ENCODE assay signal across 12 cellular contexts in the genomic region with DNA sequence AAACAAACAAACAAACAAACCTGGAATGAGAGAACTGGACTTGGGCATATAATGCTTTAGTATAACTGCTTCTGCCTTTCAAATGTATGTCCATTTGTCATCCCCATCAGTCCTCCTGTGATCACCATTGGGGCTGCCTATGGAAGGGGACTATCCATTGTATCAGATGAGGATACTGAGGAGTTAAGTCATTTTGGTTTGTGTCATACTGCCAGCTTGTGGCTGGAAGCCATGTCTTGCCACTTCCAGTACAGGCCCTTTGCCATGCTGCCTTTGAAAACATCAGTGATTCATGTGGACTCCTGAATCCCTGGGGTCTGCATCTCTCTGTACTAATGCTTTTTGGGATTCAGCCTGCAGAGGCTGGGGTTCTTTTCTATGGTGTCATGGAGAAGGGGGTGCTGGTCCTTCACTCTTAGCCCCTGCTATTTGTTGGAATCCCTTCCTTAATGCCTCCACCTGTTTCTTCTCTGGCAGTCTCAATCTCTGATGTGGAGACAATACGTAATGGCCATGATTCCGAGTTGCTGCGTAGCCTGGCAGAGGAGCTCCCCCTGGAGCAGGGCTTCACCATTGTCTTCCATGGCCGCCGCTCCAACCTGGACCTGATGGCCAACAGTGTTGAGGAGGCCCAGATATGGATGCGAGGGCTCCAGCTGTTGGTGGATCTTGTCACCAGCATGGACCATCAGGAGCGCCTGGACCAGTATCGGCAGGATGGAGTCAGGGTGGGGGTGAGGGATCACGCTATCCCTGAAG. TPM values are rescaled to one million over a fixed set of nuclear protein-coding genes. Genes with fewer than 3 reads are reported as not detected.
DNase-seq lines count a peak whose midpoint lies in the region; ATAC-seq and TF ChIP-seq lines count a peak whose summit lies in the region.
"Had no signal": no experiment of that assay in that cellular context is flagged by ENCODE, and none has a peak within 500 bp of the region (broad histone marks: within the 10 kb centered on the region; RNA-seq: fewer than 3 reads in every experiment).

No MANE protein-coding gene starts in this region.

- H3K36me3 Mint-ChIP-seq in mesothelial cell of epicardium = no peaks in the 10 kb centered on the region

- ATAC-seq in Panc1 = peak; percentile 85
- ATAC-seq in foreskin keratinocyte = no peak

- no peaks in the 10 kb centered on the region for H3K9me3 Mint-ChIP-seq in mesothelial cell of epicardium
- H3K9me3 Mint-ChIP-seq: activated T-cell treated with anti-CD3 and anti-CD28 coated beads, Interleukin-2, amount 50 U/mL, for 24 hours had no signal

- intact Hi-C loops in Panc1 (cut with micrococcal nuclease; ENCODE audit: unreplicated experiment) = no loop called here

- H3K9me3 ChIP-seq in Panc1 (ENCODE audit: control insufficient read depth, insufficient read depth, low read depth, low read length) (no peaks in the 10 kb centered on the region), Peyer's patch (no peaks in the 10 kb centered on the region)
- H3K9me3 ChIP-seq: BLaER1 treated with 17β-estradiol and CSF1 and Interleukin-3, amounts not matched to agents 10 nM and 100 nM had no signal

- TF ChIP-seq CTCF in GM13977 (IDR thresholded peaks at IDR 0.05; ENCODE audit: extremely low read depth, insufficient read depth, missing control alignments) = peak; percentile 15
- TF ChIP-seq CTCF in Panc1 (IDR thresholded peaks at IDR 0.05) = peak; percentile 65; the same call in 1 of the 2 replicates
- peak; percentile 49 for TF ChIP-seq CTCF in foreskin keratinocyte (conservative IDR thresholded peaks at IDR 0.05)
- no peak for TF ChIP-seq CTCF in Peyer's patch (IDR thresholded peaks at IDR 0.05)
- TF ChIP-seq CTCF in mesothelial cell of epicardium (IDR thresholded peaks at IDR 0.05; ENCODE audit: unreplicated experiment) = no peak

- H3K4me3 Mint-ChIP-seq in mesothelial cell of epicardium = no peak overlapping the region
- H3K4me3 Mint-ChIP-seq: activated T-cell treated with anti-CD3 and anti-CD28 coated beads, Interleukin-2, amount 50 U/mL, for 24 hours had no signal

- H3K4me1 Mint-ChIP-seq in mesothelial cell of epicardium = peaks cover 7% of the 10 kb centered on the region

- BruUV-seq in Panc1 (replicated peaks; lab: Mats Ljungman, UMichigan) = no TSS peak

- H3K4me3 ChIP-seq in Panc1 (ENCODE audit: low read depth in 2 of 2, low read length in 2 of 2) (no peak overlapping the region), Peyer's patch (no peak overlapping the region)
- H3K4me3 ChIP-seq: BLaER1 treated with 17β-estradiol and CSF1 and Interleukin-3, amounts not matched to agents 10 nM and 100 nM had no signal

- no peaks in the 10 kb centered on the region for H3K36me3 ChIP-seq in Panc1 (ENCODE audit: control insufficient read depth, insufficient read depth, low read length)
- no peaks in the 10 kb centered on the region for H3K36me3 ChIP-seq in Peyer's patch
- H3K36me3 ChIP-seq: BLaER1 treated with 17β-estradiol and CSF1 and Interleukin-3, amounts not matched to agents 10 nM and 100 nM had no signal

- H3K27ac ChIP-seq in Panc1 (ENCODE audit: low read length) = no peak overlapping the region
- no peak overlapping the region for H3K27ac ChIP-seq in foreskin keratinocyte
- no peak overlapping the region for H3K27ac ChIP-seq in Peyer's patch
- H3K27ac ChIP-seq: BLaER1 treated with 17β-estradiol and CSF1 and Interleukin-3, amounts not matched to agents 10 nM and 100 nM had no signal

- H3K27me3 ChIP-seq in Panc1 (ENCODE audit: control insufficient read depth, insufficient read depth, low read length) = no peaks in the 10 kb centered on the region
- no peaks in the 10 kb centered on the region for H3K27me3 ChIP-seq in foreskin keratinocyte
- no peaks in the 10 kb centered on the region for H3K27me3 ChIP-seq in Peyer's patch
- H3K27me3 ChIP-seq: BLaER1 treated with 17β-estradiol and CSF1 and Interleukin-3, amounts not matched to agents 10 nM and 100 nM had no signal

- H3K4me1 ChIP-seq in Panc1 (ENCODE audit: control insufficient read depth, insufficient read depth, low read length) = no peaks in the 10 kb centered on the region
- peaks cover 6% of the 10 kb centered on the region for H3K4me1 ChIP-seq in foreskin keratinocyte
- H3K4me1 ChIP-seq in Peyer's patch = no peaks in the 10 kb centered on the region

- in situ Hi-C loops in GM13977 (cut with MboI; ENCODE audit: low pct_unique_long_range_greater_than_20kb, low sequenced_read_pairs, unreplicated experiment) (no loop called here), Panc1 (cut with HindIII; ENCODE audit: low pct_unique_long_range_greater_than_20kb, low sequenced_read_pairs) (no loop called here)

- POLR2A ChIA-PET in Panc1 (lab: Charles Lee) = no interaction called here

- CTCF ChIA-PET in Panc1 (lab: Charles Lee) = no interaction called here

- DNase-seq in D341Med (ENCODE audit: low spot score) = peak; percentile 49
- DNase-seq in GM13977 (ENCODE audit: low spot score) = no peak
- no peak for DNase-seq in Panc1 (ENCODE audit: low read depth, low spot score)
- DNase-seq in foreskin keratinocyte = no peak
- DNase-seq in Peyer's patch = no peak
- DNase-seq in activated CD4-positive, CD25-positive, alpha-beta regulatory T cell (lab: John Stamatoyannopoulos, UW) = no peak
- DNase-seq in activated CD8-positive, alpha-beta memory T cell treated with anti-CD3 and anti-CD28 coated beads for 24 hours = no peak
- DNase-seq in mesothelial cell of epicardium (ENCODE audit: low spot score in 2 of 2, unreplicated experiment in 2 of 2) = no peak
- DNase-seq: activated CD4-positive, CD25-positive, alpha-beta regulatory T cell treated with anti-CD3 and anti-CD28 coated beads, Interleukin-2, amount 50 U/mL, for 72 hours; activated T-cell treated with anti-CD3 and anti-CD28 coated beads, Interleukin-2, amount 50 U/mL, for 24 hours; kidney had no signal

- TF ChIP-seq POLR2A in Peyer's patch (IDR thresholded peaks at IDR 0.05) = no peak

- no peak overlapping the region for H3K27ac Mint-ChIP-seq in mesothelial cell of epicardium
- H3K27ac Mint-ChIP-seq: activated T-cell treated with anti-CD3 and anti-CD28 coated beads, Interleukin-2, amount 50 U/mL, for 24 hours had no signal

- H3K27me3 Mint-ChIP-seq in mesothelial cell of epicardium (ENCODE audit: low read depth) = no peaks in the 10 kb centered on the region
- H3K27me3 Mint-ChIP-seq: activated T-cell treated with anti-CD3 and anti-CD28 coated beads, Interleukin-2, amount 50 U/mL, for 24 hours had no signal

RNA-seq across cellular contexts. Expression of gene PLCD4, which starts 10.6 kb away (rescaled TPM):
- total RNA-seq in Panc1 (2021; ENCODE audit: unreplicated experiment) (12.9 TPM), foreskin keratinocyte (4.0 and 4.1 TPM in 2 replicates), Peyer's patch (1 to 10 TPM in 3 of 4 donors, not detected in 1; 1.5 to 9.9 (median 3.6) TPM), mesothelial cell of epicardium (1.0 to 1.5 TPM (median 1.3 TPM) in 3 replicates)
- polyA plus RNA-seq in Panc1 (2012; ENCODE audit: insufficient read length) = 11.8 TPM
- 3.9 and 4.5 TPM in 2 replicates for polyA plus RNA-seq in foreskin keratinocyte

RNA-seq across cellular contexts. Expression of gene ZNF142, which starts 41.1 kb away (rescaled TPM):
- total RNA-seq in Panc1 (2021; ENCODE audit: unreplicated experiment) = 31.3 TPM
- polyA plus RNA-seq in Panc1 (2012; ENCODE audit: insufficient read length) = 16.4 TPM
- 23.0 and 23.1 TPM in 2 replicates for total RNA-seq in foreskin keratinocyte
- polyA plus RNA-seq in foreskin keratinocyte = 4.4 and 5.8 TPM in 2 replicates
- 10 to 100 TPM; 18.2 to 42.7 (median 26.6) TPM for total RNA-seq in Peyer's patch
- 31.4 to 34.1 TPM (median 32.9 TPM) in 3 replicates for total RNA-seq in mesothelial cell of epicardium

RNA-seq across cellular contexts. Expression of gene BCS1L, which starts 41.2 kb away (rescaled TPM):
- total RNA-seq in Panc1 (2021; ENCODE audit: unreplicated experiment) (42.0 TPM), foreskin keratinocyte (62.3 and 66.2 TPM in 2 replicates), Peyer's patch (100 to 1,000 TPM in 1 of 4 donors, 10 to 100 TPM in 3; 22.2 to 155 (median 39.9) TPM), mesothelial cell of epicardium (36.0 to 39.4 TPM (median 37.8 TPM) in 3 replicates)
- polyA plus RNA-seq in Panc1 (2012; ENCODE audit: insufficient read length) = 32.2 TPM
- 60.2 and 71.5 TPM in 2 replicates for polyA plus RNA-seq in foreskin keratinocyte

RNA-seq across cellular contexts. Expression of gene CNOT9, which starts 49.6 kb away (rescaled TPM):
- 73.0 TPM for total RNA-seq in Panc1 (2021; ENCODE audit: unreplicated experiment)
- polyA plus RNA-seq in Panc1 (2012; ENCODE audit: insufficient read length) = 46.5 TPM
- total RNA-seq in foreskin keratinocyte = 64.0 and 65.7 TPM in 2 replicates
- polyA plus RNA-seq in foreskin keratinocyte = 33.5 and 37.9 TPM in 2 replicates
- total RNA-seq in Peyer's patch = 10 to 100 TPM; 27.2 to 54.2 (median 51.5) TPM
- total RNA-seq in mesothelial cell of epicardium = 54.5 to 57.4 TPM (median 57.0 TPM) in 3 replicates

RNA-seq across cellular contexts. Expression of gene USP37, which starts 50.1 kb away (rescaled TPM):
- total RNA-seq in Panc1 (2021; ENCODE audit: unreplicated experiment) (19.2 TPM), foreskin keratinocyte (11.7 and 13.1 TPM in 2 replicates), Peyer's patch (10 to 100 TPM; 12.6 to 44.6 (median 21.8) TPM), mesothelial cell of epicardium (17.8 to 20.0 TPM (median 19.4 TPM) in 3 replicates)
- polyA plus RNA-seq in Panc1 (2012; ENCODE audit: insufficient read length) = 3.2 TPM
- 1.6 and 2.1 TPM in 2 replicates for polyA plus RNA-seq in foreskin keratinocyte

Comparison
In these comparisons a context has a peak if more than half of its experiments do, and no peak if none do; other contexts are left out.
1. CTCF ChIP-seq: peak in GM13977 (single experiment), Panc1 (single experiment) and foreskin keratinocyte (single experiment); none in Peyer's patch (0 of 6) and mesothelial cell of epicardium (single experiment).